ENCODE assay signal across 16 cellular contexts in the genomic region with DNA sequence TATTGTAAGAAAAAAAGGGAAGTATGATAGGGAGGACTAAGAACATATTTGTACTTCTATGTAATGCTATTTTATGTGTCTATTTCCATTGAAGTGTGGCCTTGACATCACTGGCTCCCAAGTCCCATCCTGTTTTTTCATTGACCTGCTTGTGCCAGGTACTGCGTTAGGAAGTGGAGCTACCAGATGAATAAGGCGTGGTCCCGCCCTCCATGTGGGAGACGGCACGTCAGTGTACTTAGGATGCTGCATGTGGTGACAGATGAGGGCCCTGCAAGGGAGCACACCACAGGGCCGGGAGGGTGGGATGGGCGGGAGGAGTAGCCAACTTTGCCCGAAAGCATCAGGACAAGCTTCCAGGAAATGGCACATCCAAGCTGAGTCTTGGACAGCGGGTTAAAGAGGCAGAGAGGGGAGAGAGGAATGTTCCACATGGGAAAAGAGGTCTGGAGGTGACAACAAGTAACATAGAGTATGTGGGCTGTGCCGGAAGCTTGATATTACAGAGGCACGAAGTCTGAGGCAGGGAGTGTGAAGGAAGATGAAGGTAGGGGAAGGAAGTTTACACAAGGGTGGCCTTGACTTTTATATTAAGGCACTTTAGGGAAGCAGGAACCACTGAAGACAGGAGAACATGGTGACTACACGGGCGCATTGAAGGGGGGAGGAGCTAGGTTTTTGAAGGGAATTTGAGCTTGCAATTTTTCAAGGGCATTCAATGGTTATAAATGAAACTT.
DNase-seq lines count a peak whose midpoint lies in the region; ATAC-seq and TF ChIP-seq lines count a peak whose summit lies in the region.
"Had no signal": no experiment of that assay in that cellular context is flagged by ENCODE, and none has a peak within 500 bp of the region (broad histone marks: within the 10 kb centered on the region; RNA-seq: fewer than 3 reads in every experiment).

No MANE protein-coding gene starts in this region.

- H2AK5ac ChIP-seq in mesenchymal stem cell (ENCODE audit: low read length, severe bottlenecking): peak overlapping the region; percentile 29

- no peak overlapping the region for H3K23ac ChIP-seq in mesenchymal stem cell (ENCODE audit: low read length in 2 of 2)

- peaks cover 0 to 1% (median 0%) of the 10 kb centered on the region in 7 donors for H3K9me3 Mint-ChIP-seq in CD4-positive, CD25-positive, alpha-beta regulatory T cell
- H3K9me3 Mint-ChIP-seq: stimulated activated naive B cell treated with anti-CD40 and anti-IgM and Interleukin-4, amounts not matched to agents 10 μg/mL and 1 μg/mL and 100 μg/mL, for 72 hours; T-cell had no signal

- no peak overlapping the region for H3K4me3 ChIP-seq in CD4-positive, CD25-positive, alpha-beta regulatory T cell (ENCODE audit: low read depth, low read length)
- H3K4me3 ChIP-seq in mesenchymal stem cell (ENCODE audit: insufficient read depth in 1 of 2, low read depth in 1 of 2, low read length in 2 of 2): no peak overlapping the region
- H3K4me3 ChIP-seq: cardiac muscle cell, pancreas, tibial nerve had no signal

- no peak overlapping the region for H3K27ac ChIP-seq in CD4-positive, CD25-positive, alpha-beta regulatory T cell (ENCODE audit: insufficient read depth, low read length, poor library complexity, severe bottlenecking)
- H3K27ac ChIP-seq in VCaP: 0 out of 2 replicates have a peak overlapping the region, but pooled peaks have one; percentile 92
- no peak overlapping the region for H3K27ac ChIP-seq in mesenchymal stem cell (ENCODE audit: low read length, poor library complexity, severe bottlenecking)
- no peak overlapping the region for H3K27ac ChIP-seq in caudate nucleus (ENCODE audit: low read depth, low read length)
- H3K27ac ChIP-seq: cardiac muscle cell, pancreas, RWPE1 had no signal

- no peaks in the 10 kb centered on the region for H3K27me3 ChIP-seq in CD4-positive, CD25-positive, alpha-beta regulatory T cell (ENCODE audit: control insufficient read depth, insufficient read depth, low read length)
- no peaks in the 10 kb centered on the region for H3K27me3 ChIP-seq in mesenchymal stem cell (ENCODE audit: control insufficient read depth in 1 of 2, insufficient read depth in 1 of 2, low read length in 2 of 2)
- H3K27me3 ChIP-seq: cardiac muscle cell, pancreas, tibial nerve had no signal

- H3K9me3 ChIP-seq in CD4-positive, CD25-positive, alpha-beta regulatory T cell (ENCODE audit: control insufficient read depth in 2 of 2, low read length in 2 of 2): no peaks in the 10 kb centered on the region
- H3K9me3 ChIP-seq in mesenchymal stem cell (ENCODE audit: control insufficient read depth, low read length): no peaks in the 10 kb centered on the region
- H3K9me3 ChIP-seq: pancreas, tibial nerve had no signal

- H2BK15ac ChIP-seq in mesenchymal stem cell (ENCODE audit: low read depth, poor library complexity, severe bottlenecking): no peak overlapping the region

- peak overlapping the region; percentile 4 for H4K91ac ChIP-seq in mesenchymal stem cell (ENCODE audit: low read length)

- no peak for ATAC-seq in CD4-positive, CD25-positive, alpha-beta regulatory T cell (ENCODE audit: low read depth in 2 of 2)
- ATAC-seq: pancreas; stimulated activated naive B cell treated with anti-CD40 and anti-IgM and Interleukin-4, amounts not matched to agents 10 μg/mL and 1 μg/mL and 100 μg/mL, for 72 hours had no signal

- TF ChIP-seq CTCF in VCaP (conservative IDR thresholded peaks at IDR 0.05): no peak

- H2BK5ac ChIP-seq in mesenchymal stem cell (ENCODE audit: low read depth, low read length, poor library complexity, severe bottlenecking): no peak overlapping the region

- H3K4me1 ChIP-seq in CD4-positive, CD25-positive, alpha-beta regulatory T cell (ENCODE audit: control insufficient read depth, insufficient read depth, low read length, poor library complexity, severe bottlenecking): peaks cover 12% of the 10 kb centered on the region
- H3K4me1 ChIP-seq in mesenchymal stem cell (ENCODE audit: control insufficient read depth, insufficient read depth, low read depth, low read length): peaks cover 15% of the 10 kb centered on the region

- no peak overlapping the region for H3K18ac ChIP-seq in mesenchymal stem cell (ENCODE audit: low read depth in 1 of 2, low read length in 2 of 2)

- no peak overlapping the region for H3K9ac ChIP-seq in mesenchymal stem cell (ENCODE audit: low read length)

- H3K27ac Mint-ChIP-seq in CD4-positive, CD25-positive, alpha-beta regulatory T cell: peak overlapping the region in 2 of 3 donors; percentile 34 to 55
- H3K27ac Mint-ChIP-seq: stimulated activated naive B cell treated with anti-CD40 and anti-IgM and Interleukin-4, amounts not matched to agents 10 μg/mL and 1 μg/mL and 100 μg/mL, for 72 hours had no signal

- no peaks in the 10 kb centered on the region for H3K36me3 Mint-ChIP-seq in CD4-positive, CD25-positive, alpha-beta regulatory T cell
- H3K36me3 Mint-ChIP-seq: T-cell had no signal

- H2AFZ ChIP-seq in mesenchymal stem cell (ENCODE audit: low read depth, low read length): no peak overlapping the region

- no peak overlapping the region for H2BK120ac ChIP-seq in mesenchymal stem cell (ENCODE audit: low read depth, low read length)

- no peak overlapping the region for H3K14ac ChIP-seq in mesenchymal stem cell (ENCODE audit: low read length in 2 of 2)

- peaks cover 14% of the 10 kb centered on the region for H3K79me1 ChIP-seq in mesenchymal stem cell (replicated peaks; ENCODE audit: low read length, poor library complexity, severe bottlenecking)

- no peaks in the 10 kb centered on the region for H3K27me3 Mint-ChIP-seq in CD4-positive, CD25-positive, alpha-beta regulatory T cell
- H3K27me3 Mint-ChIP-seq: stimulated activated naive B cell treated with anti-CD40 and anti-IgM and Interleukin-4, amounts not matched to agents 10 μg/mL and 1 μg/mL and 100 μg/mL, for 72 hours; T-cell had no signal

- H3K36me3 ChIP-seq in CD4-positive, CD25-positive, alpha-beta regulatory T cell (ENCODE audit: control insufficient read depth, insufficient read depth, low read length): no peaks in the 10 kb centered on the region
- peaks cover 3 to 11% of the 10 kb centered on the region in 2 experiments for H3K36me3 ChIP-seq in mesenchymal stem cell (ENCODE audit: control insufficient read depth in 1 of 2, insufficient read depth in 2 of 2, low read depth in 1 of 2, low read length in 2 of 2)
- H3K36me3 ChIP-seq: cardiac muscle cell, pancreas, tibial nerve had no signal

- no peak overlapping the region for H3K4ac ChIP-seq in mesenchymal stem cell (ENCODE audit: low read depth in 1 of 2, low read length in 2 of 2)

- H2BK12ac ChIP-seq in mesenchymal stem cell (ENCODE audit: low read length in 2 of 2): no peak overlapping the region

- no peak overlapping the region for H4K8ac ChIP-seq in mesenchymal stem cell (ENCODE audit: low read length)

- peaks cover 10 to 33% (median 12%) of the 10 kb centered on the region in 4 donors for H3K4me1 Mint-ChIP-seq in CD4-positive, CD25-positive, alpha-beta regulatory T cell

- peak overlapping the region in 2 of 4 donors; percentile 6 to 11 for H3K4me3 Mint-ChIP-seq in CD4-positive, CD25-positive, alpha-beta regulatory T cell
- H3K4me3 Mint-ChIP-seq: stimulated activated naive B cell treated with anti-CD40 and anti-IgM and Interleukin-4, amounts not matched to agents 10 μg/mL and 1 μg/mL and 100 μg/mL, for 72 hours; T-cell had no signal

- WGBS in mesenchymal stem cell: 92% methylated on average over 13 of the region's 13 CpGs

- H3K4me2 ChIP-seq in mesenchymal stem cell (ENCODE audit: low read length, poor library complexity, severe bottlenecking): no peak overlapping the region

- peak in 1 of 3 donors; percentile 25 for DNase-seq in CD4-positive, CD25-positive, alpha-beta regulatory T cell
- DNase-seq in COR-L47 (lab: John Stamatoyannopoulos, UW): peak; percentile 4
- no peak for DNase-seq in mesenchymal stem cell
- no peak for DNase-seq in stimulated activated CD4-positive, alpha-beta T cell treated with anti-CD3 and anti-CD28 coated beads, Interleukin-15, amount 100 ng/mL, for 24 hours
- no peak for DNase-seq in activated CD8-positive, alpha-beta memory T cell treated with anti-CD3 and anti-CD28 coated beads, Interleukin-2, amount 50 U/mL, for 4 hours
- DNase-seq in caudate nucleus (lab: John Stamatoyannopoulos, UW): no peak
- DNase-seq: hippocampal formation; NCI-H1048; pancreas; small intestine; stimulated activated naive B cell treated with anti-CD40 and anti-IgM and Interleukin-4, amounts not matched to agents 10 μg/mL and 1 μg/mL and 100 μg/mL, for 72 hours had no signal
